9 cellular contexts compared by ENCODE assay signal in genomic region chr3:156705761-156706631, GRCh38. TPM values are rescaled to one million over a fixed set of nuclear protein-coding genes. Genes with fewer than 3 reads are reported as not detected.
DNase-seq lines count a peak whose midpoint lies in the region; ATAC-seq and TF ChIP-seq lines count a peak whose summit lies in the region.
"Had no signal": no experiment of that assay in that cellular context is flagged by ENCODE, and none has a peak within 500 bp of the region (broad histone marks: within the 10 kb centered on the region; RNA-seq: fewer than 3 reads in every experiment).

No MANE protein-coding gene starts in this region.

- H3K27me3 ChIP-seq in cardiac muscle cell (no peaks in the 10 kb centered on the region), heart right ventricle (no peaks in the 10 kb centered on the region), upper lobe of left lung (no peaks in the 10 kb centered on the region)

- WGBS in heart right ventricle, 2 donors: 69 to 78% methylated on average over 3 of the region's 3 CpGs
- WGBS in upper lobe of left lung, 2 donors: 36 to 45% methylated on average over 3 of the region's 3 CpGs

- H3K36me3 ChIP-seq in cardiac muscle cell (peaks cover 76% of the 10 kb centered on the region), heart right ventricle (peaks cover 0 to 85% (median 26%) of the 10 kb centered on the region in 9 donors), upper lobe of left lung (peaks cover 15 to 51% (median 23%) of the 10 kb centered on the region in 4 donors)

- H3K4me3 ChIP-seq in cardiac muscle cell (no peak overlapping the region), heart right ventricle (no peak overlapping the region), upper lobe of left lung (no peak overlapping the region)

- TF ChIP-seq CTCF in cardiac muscle cell (IDR thresholded peaks at IDR 0.05; ENCODE audit: low read depth, low read length) (no peak), heart right ventricle (IDR thresholded peaks at IDR 0.05) (no peak), upper lobe of left lung (IDR thresholded peaks at IDR 0.05) (no peak)

- H3K27ac ChIP-seq in cardiac muscle cell (peak overlapping the region; percentile 7), heart right ventricle (peak overlapping the region in 1 of 10 donors; percentile 32), upper lobe of left lung (peak overlapping the region; percentile 0 to 57 (median 36))

- no peak for TF ChIP-seq EP300 in upper lobe of left lung (IDR thresholded peaks at IDR 0.05)

- DNase-seq in cardiac muscle cell (ENCODE audit: low read depth in 1 of 2, low spot score in 1 of 2) (no peak), heart right ventricle (no peak), SKM-1 treated with dmso at 0.1 percent for 144 hours (lab: John Stamatoyannopoulos, UW; ENCODE audit: unreplicated experiment) (peak; percentile 67), upper lobe of left lung (no peak), NCI-H446 (lab: John Stamatoyannopoulos, UW) (no peak), NCI-H446 treated with DMSO at 0.1 percent for 48 hours (lab: John Stamatoyannopoulos, UW) (no peak), NCI-H2171 treated with DMSO at 0.1 percent for 48 hours (lab: John Stamatoyannopoulos, UW) (no peak)
- DNase-seq: NCI-H510A treated with DMSO at 0.1 percent for 48 hours had no signal

- intact Hi-C loops in heart right ventricle (cut with DNase I): no loop called here

- peaks cover 6% of the 10 kb centered on the region for H3K4me1 ChIP-seq in cardiac muscle cell (ENCODE audit: low read depth)
- H3K4me1 ChIP-seq in heart right ventricle: peaks cover 0 to 37% (median 5%) of the 10 kb centered on the region in 9 donors
- peaks cover 8 to 30% (median 11%) of the 10 kb centered on the region in 4 donors for H3K4me1 ChIP-seq in upper lobe of left lung

- TF ChIP-seq POLR2A in upper lobe of left lung (IDR thresholded peaks at IDR 0.05): no peak

- H3K9me3 ChIP-seq in cardiac muscle cell (ENCODE audit: low read depth): no peaks in the 10 kb centered on the region
- H3K9me3 ChIP-seq in heart right ventricle: no peaks in the 10 kb centered on the region
- no peaks in the 10 kb centered on the region for H3K9me3 ChIP-seq in upper lobe of left lung

- ATAC-seq in heart right ventricle: no peak
- ATAC-seq in HG03097 (IDR thresholded peaks at IDR 0.05; ENCODE audit: low FRiP score, unreplicated experiment): peak; percentile 50
- ATAC-seq in upper lobe of left lung (ENCODE audit: low FRiP score in 2 of 2): peak in 1 of 2 donors; percentile 46

RNA-seq across cellular contexts. Expression of gene TIPARP, which starts 31.6 kb away (rescaled TPM):
- total RNA-seq in cardiac muscle cell (71.4 and 115 TPM in 2 replicates), heart right ventricle (10 to 100 TPM; 19.8 to 74.6 (median 23.9) TPM), upper lobe of left lung (10 to 100 TPM; 21.5 to 84.7 (median 50.6) TPM)
- polyA plus RNA-seq in cardiac muscle cell (22.2 and 37.1 TPM in 2 replicates), heart right ventricle (10 to 100 TPM; 13.8 to 18.7 TPM)
